In the genomic region with DNA sequence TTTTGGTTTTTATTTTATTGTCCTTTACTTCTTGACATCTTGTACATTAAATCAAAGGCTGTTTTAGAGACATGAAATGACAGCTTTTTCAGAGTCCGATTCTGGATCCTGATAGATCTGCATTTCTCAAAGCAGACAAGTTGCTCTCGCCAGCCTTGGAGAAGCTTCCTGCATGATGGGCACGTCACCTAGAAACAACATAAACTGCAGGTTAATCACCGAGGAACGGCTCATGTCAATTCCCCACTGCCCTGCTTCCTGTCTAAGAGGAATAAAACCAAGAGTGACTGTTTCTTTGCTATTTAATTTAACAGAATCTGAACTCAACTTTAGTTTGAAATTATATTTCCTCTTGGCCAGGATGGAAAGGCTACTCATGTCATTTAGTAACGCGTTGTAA, we compare ENCODE assay signal across 27 cellular contexts.
DNase-seq lines count a peak whose midpoint lies in the region; ATAC-seq and TF ChIP-seq lines count a peak whose summit lies in the region.
"Had no signal": no experiment of that assay in that cellular context is flagged by ENCODE, and none has a peak within 500 bp of the region (broad histone marks: within the 10 kb centered on the region; RNA-seq: fewer than 3 reads in every experiment).

No MANE protein-coding gene starts in this region.

- H3K9ac ChIP-seq in SK-N-MC (ENCODE audit: insufficient read length): peak overlapping the region; percentile 11
- H3K9ac ChIP-seq: parathyroid adenoma had no signal

- in situ Hi-C loops in HAP-1 (cut with MboI; ENCODE audit: low sequenced_read_pairs): no loop called here

- ATAC-seq in GM19467 (IDR thresholded peaks at IDR 0.05; ENCODE audit: unreplicated experiment) (no peak), esophagus mucosa (no peak)
- ATAC-seq: stimulated activated memory B cell treated with anti-CD40 and anti-IgM and Interleukin-4, amounts not matched to agents 10 μg/mL and 1 μg/mL and 100 μg/mL, for 72 hours had no signal

- TF ChIP-seq CTCF in prostate gland (IDR thresholded peaks at IDR 0.05): no peak

- intact Hi-C loops in prostate gland (cut with DNase I): loop anchor here (10.0 kb wide), 1 partner anchor 924 kb away; no protein-coding TSS in a partner anchor

- TF ChIP-seq POLR2A in prostate gland (IDR thresholded peaks at IDR 0.05): no peak

- H3K4me1 ChIP-seq in HAP-1 (peaks cover 42% of the 10 kb centered on the region), prostate gland (replicated peaks) (peaks cover 4% of the 10 kb centered on the region)
- H3K4me1 ChIP-seq: parathyroid adenoma, SJCRH30 had no signal

- H3K36me3 ChIP-seq in HAP-1 (replicated peaks): no peaks in the 10 kb centered on the region
- H3K36me3 ChIP-seq in SK-N-MC (ENCODE audit: insufficient read depth, low read length): no peaks in the 10 kb centered on the region
- no peaks in the 10 kb centered on the region for H3K36me3 ChIP-seq in prostate gland
- H3K36me3 ChIP-seq: cardiac muscle cell, SJCRH30 had no signal

- no peaks in the 10 kb centered on the region for H3K27me3 ChIP-seq in HAP-1 (ENCODE audit: low read depth)
- no peaks in the 10 kb centered on the region for H3K27me3 ChIP-seq in prostate gland (replicated peaks; ENCODE audit: insufficient read depth)
- H3K27me3 ChIP-seq: cardiac muscle cell, dorsolateral prefrontal cortex, SJCRH30 had no signal

- DNase-seq in DMS153 (lab: John Stamatoyannopoulos, UW) (peak; percentile 52), HAP-1 (ENCODE audit: low spot score in 2 of 2) (peak; percentile 16 to 26), SK-N-MC (ENCODE audit: low read depth, low spot score) (no peak), left kidney (ENCODE audit: low read depth, low spot score) (peak; percentile 58), HPDE6-E6E7 (ENCODE audit: extremely low spot score) (no peak), prostate gland (ENCODE audit: low spot score) (no peak)
- DNase-seq: ACHN; activated CD4-positive, alpha-beta memory T cell treated with anti-CD3 and anti-CD28 coated beads, Interleukin-2, amount 10 ng/mL, durations not matched to agents 7 days and 5 days; activated CD4-positive, CD25-positive, alpha-beta regulatory T cell; activated naive CD4-positive, alpha-beta T cell; activated T-cell treated with anti-CD3 and anti-CD28 coated beads, Interleukin-2, amount 50 U/mL, for 1 hour; amygdala; C1 segment of cervical spinal cord; Calu3; dorsolateral prefrontal cortex; GDM1; KG1; naive B cell; NCI-H2081 treated with DMSO at 0.1 percent for 48 hours; NCI-H82; SJCRH30; stimulated activated CD4-positive, alpha-beta T cell treated with anti-CD3 and anti-CD28 coated beads, Interleukin-1b, Interleukin-23, amount 100 ng/mL, for 48 hours had no signal

- H3K27ac ChIP-seq in SK-N-MC: peak overlapping the region; percentile 73; the same call in 1 of the 2 replicates
- H3K27ac ChIP-seq in prostate gland: peak overlapping the region in 1 of 2 donors; percentile 16
- H3K27ac ChIP-seq: cardiac muscle cell, dorsolateral prefrontal cortex, parathyroid adenoma, SJCRH30 had no signal

- 20% methylated on average over 7 of the region's 7 CpGs for WGBS in prostate gland

- H3K4me3 ChIP-seq in HAP-1 (no peak overlapping the region), SK-N-MC (0 out of 2 replicates have a peak overlapping the region, but pooled peaks have one; percentile 7), prostate gland (no peak overlapping the region)
- H3K4me3 ChIP-seq: cardiac muscle cell, SJCRH30 had no signal

- H3K9me3 ChIP-seq in HAP-1: no peaks in the 10 kb centered on the region
- H3K9me3 ChIP-seq in SK-N-MC (ENCODE audit: low read depth, low read length): no peaks in the 10 kb centered on the region
- no peaks in the 10 kb centered on the region for H3K9me3 ChIP-seq in prostate gland
- H3K9me3 ChIP-seq: SJCRH30 had no signal

Comparison
In these comparisons a context has a peak if more than half of its experiments do, and no peak if none do; other contexts are left out.
1. DNase-seq: peak in DMS153 (single experiment), HAP-1 (2 of 2) and left kidney (single experiment); none in SK-N-MC (single experiment), HPDE6-E6E7 (single experiment) and prostate gland (single experiment).